ENCODE assay signal across 8 cellular contexts in genomic region chr4:17347445-17347844, GRCh38.
DNase-seq lines count a peak whose midpoint lies in the region; ATAC-seq and TF ChIP-seq lines count a peak whose summit lies in the region.

No MANE protein-coding gene starts in this region.

- H3K9me3 Mint-ChIP-seq in mesothelial cell of epicardium = peaks cover 4% of the 10 kb centered on the region

- H3K79me2 ChIP-seq in GM23248 (ENCODE audit: insufficient read depth) = no peaks in the 10 kb centered on the region

- H3K9me3 ChIP-seq in GM23248 (ENCODE audit: low read depth) (no peaks in the 10 kb centered on the region), Peyer's patch (no peaks in the 10 kb centered on the region), sigmoid colon (no peaks in the 10 kb centered on the region)

- TF ChIP-seq CTCF in Peyer's patch (IDR thresholded peaks at IDR 0.05) = peak in 4 of 6 experiments; percentile 24 to 43 (median 36)
- peak; percentile 26 for TF ChIP-seq CTCF in mesothelial cell of epicardium (IDR thresholded peaks at IDR 0.05; ENCODE audit: unreplicated experiment)
- peak in 2 of 4 experiments; percentile 26 to 43 for TF ChIP-seq CTCF in sigmoid colon (IDR thresholded peaks at IDR 0.05)

- no peak for TF ChIP-seq EP300 in sigmoid colon (IDR thresholded peaks at IDR 0.05)

- H3K36me3 ChIP-seq in GM23248 (ENCODE audit: low read depth) (no peaks in the 10 kb centered on the region), Peyer's patch (no peaks in the 10 kb centered on the region), sigmoid colon (no peaks in the 10 kb centered on the region)

- DNase-seq in DMS 273 (lab: John Stamatoyannopoulos, UW; ENCODE audit: unreplicated experiment) = peak; percentile 59
- peak; percentile 63 for DNase-seq in GM23248
- DNase-seq in Peyer's patch = no peak
- peak; percentile 3 for DNase-seq in central memory CD4-positive, alpha-beta T cell
- DNase-seq in mesothelial cell of epicardium (ENCODE audit: low spot score in 2 of 2, unreplicated experiment in 2 of 2) = no peak
- no peak for DNase-seq in sigmoid colon
- DNase-seq in NCI-H510A treated with DMSO at 0.1 percent for 48 hours (lab: John Stamatoyannopoulos, UW) = no peak

- H3K27ac Mint-ChIP-seq in mesothelial cell of epicardium = no peak overlapping the region

- H3K9ac ChIP-seq in GM23248 = no peak overlapping the region

- H3K36me3 Mint-ChIP-seq in mesothelial cell of epicardium = no peaks in the 10 kb centered on the region

- H3F3A ChIP-seq in GM23248 (ENCODE audit: insufficient read depth) = no peaks in the 10 kb centered on the region

- H3K27ac ChIP-seq in GM23248 (no peak overlapping the region), Peyer's patch (no peak overlapping the region), sigmoid colon (no peak overlapping the region)

- intact Hi-C loops in sigmoid colon (cut with DNase I) = loop anchor here (5.0 kb wide), 1 partner anchor 100 kb away; no protein-coding TSS in a partner anchor

- TF ChIP-seq POLR2A in Peyer's patch (IDR thresholded peaks at IDR 0.05) = no peak
- no peak for TF ChIP-seq POLR2A in sigmoid colon (IDR thresholded peaks at IDR 0.05)

- H3K4me3 ChIP-seq in GM23248 = no peak overlapping the region
- no peak overlapping the region for H3K4me3 ChIP-seq in Peyer's patch
- no peak overlapping the region for H3K4me3 ChIP-seq in sigmoid colon

- H3K4me2 ChIP-seq in GM23248 (ENCODE audit: unreplicated experiment) = no peak overlapping the region

- H3K27me3 ChIP-seq in GM23248 (replicated peaks; ENCODE audit: insufficient read depth) (no peaks in the 10 kb centered on the region), Peyer's patch (no peaks in the 10 kb centered on the region), sigmoid colon (no peaks in the 10 kb centered on the region)

- ATAC-seq in HG03175 (IDR thresholded peaks at IDR 0.05; ENCODE audit: unreplicated experiment) = no peak

- H3K4me1 Mint-ChIP-seq in mesothelial cell of epicardium = no peaks in the 10 kb centered on the region

- H3K9me2 ChIP-seq in GM23248 (ENCODE audit: insufficient read depth) = no peaks in the 10 kb centered on the region

- H3K4me1 ChIP-seq in GM23248 (ENCODE audit: insufficient read depth) = no peaks in the 10 kb centered on the region
- no peaks in the 10 kb centered on the region for H3K4me1 ChIP-seq in Peyer's patch
- no peaks in the 10 kb centered on the region for H3K4me1 ChIP-seq in sigmoid colon

- H4K20me1 ChIP-seq in GM23248 (ENCODE audit: insufficient read depth) = no peaks in the 10 kb centered on the region

- no peaks in the 10 kb centered on the region for H3K27me3 Mint-ChIP-seq in mesothelial cell of epicardium (ENCODE audit: low read depth)

- in situ Hi-C loops in GM23248 (cut with MboI) = loop anchor here (25.0 kb wide), 1 partner anchor 1060 kb away; no protein-coding TSS in a partner anchor

- H3K4me3 Mint-ChIP-seq in mesothelial cell of epicardium = no peak overlapping the region

- no peak overlapping the region for H2AFZ ChIP-seq in GM23248

- WGBS in GM23248 (ENCODE audit: low coverage in 1 of 2, low lambda C conversion rate in 2 of 2, missing lambda C conversion rate in 2 of 2), 2 experiments = 15 to 16% methylated on average over 2 of the region's 2 CpGs
- WGBS in sigmoid colon, 2 donors = 35 to 61% methylated on average over 2 of the region's 2 CpGs

Comparison
In these comparisons a context has a peak if more than half of its experiments do, and no peak if none do; other contexts are left out.
1. DNase-seq: peak in DMS 273 (single experiment), GM23248 (single experiment) and central memory CD4-positive, alpha-beta T cell (single experiment); none in Peyer's patch (0 of 3), mesothelial cell of epicardium (0 of 2), sigmoid colon (single experiment) and NCI-H510A treated with DMSO at 0.1 percent for 48 hours (single experiment).